ENCODE assay signal across 10 cellular contexts in the genomic region with DNA sequence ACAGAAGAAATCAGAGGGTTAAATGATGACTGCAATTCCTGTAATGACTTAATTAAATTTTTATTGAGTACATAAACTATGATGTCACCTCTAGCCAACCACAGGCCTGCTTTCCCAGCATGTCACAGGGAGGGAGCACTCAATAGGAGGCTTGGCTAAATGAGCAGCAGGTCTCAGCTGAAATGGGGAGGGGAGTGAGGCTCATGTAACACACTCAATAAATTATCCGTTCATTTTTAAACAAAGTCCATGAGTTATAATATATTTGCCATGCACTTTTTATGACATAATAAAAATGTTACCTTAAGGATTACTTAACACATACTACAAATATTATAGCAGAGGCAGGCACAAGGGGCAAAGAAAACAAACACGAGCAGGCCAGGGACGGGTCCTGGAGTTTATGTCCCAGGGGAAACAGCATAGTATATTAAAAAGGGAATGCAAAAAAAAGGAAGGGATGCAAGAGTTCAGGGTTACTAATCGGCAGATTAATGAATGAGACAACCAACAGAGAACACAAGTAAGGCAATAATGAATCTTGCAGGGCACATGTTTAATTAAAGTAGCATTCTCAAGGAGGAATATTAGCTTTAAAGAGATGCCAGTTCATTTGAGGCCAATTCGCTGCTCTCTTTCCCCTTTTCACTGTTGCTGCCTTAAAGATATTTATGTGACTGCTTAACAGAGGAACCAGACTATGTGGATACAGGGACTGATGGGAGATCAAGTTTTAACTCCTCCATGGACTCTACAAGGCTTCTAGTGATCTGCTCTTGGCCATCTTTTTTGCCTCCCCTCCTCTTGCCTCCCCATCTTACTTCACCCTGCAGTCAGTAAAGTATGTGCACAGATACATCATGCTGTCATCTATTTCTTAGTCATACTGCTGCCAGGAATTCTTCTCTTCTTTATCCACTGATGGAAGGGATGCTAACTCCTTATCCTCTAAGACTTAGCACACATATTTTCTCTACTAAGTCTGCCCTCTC. TPM values are rescaled to one million over a fixed set of nuclear protein-coding genes. Genes with fewer than 3 reads are reported as not detected.
DNase-seq lines count a peak whose midpoint lies in the region; ATAC-seq and TF ChIP-seq lines count a peak whose summit lies in the region.
"Had no signal": no experiment of that assay in that cellular context is flagged by ENCODE, and none has a peak within 500 bp of the region (broad histone marks: within the 10 kb centered on the region; RNA-seq: fewer than 3 reads in every experiment).

No MANE protein-coding gene starts in this region.

- H3K4me1 ChIP-seq in CD4-positive, alpha-beta memory T cell (ENCODE audit: insufficient read depth, low read length), result peaks cover 3% of the 10 kb centered on the region

- H3K27ac Mint-ChIP-seq in mesothelial cell of epicardium, result peak overlapping the region; percentile 94
- H3K27ac Mint-ChIP-seq in CD4-positive, alpha-beta memory T cell, result peak overlapping the region in 2 of 7 donors; percentile 8 to 77

- in situ Hi-C loops in brain microvascular endothelial cell (cut with HindIII; ENCODE audit: low pct_ligation_motif_present, low sequenced_read_pairs), result no loop called here

- CTCF ChIA-PET in CD4-positive, alpha-beta memory T cell (lab: Charles Lee; ENCODE audit: partially characterized antibody), result interaction anchor here (2.3 to 2.6 kb wide), 2 partner anchors 15 to 16 kb away, joined by 10 to 12 read pairs; no protein-coding TSS in a partner anchor

- H3K4me1 Mint-ChIP-seq in mesothelial cell of epicardium, result peaks cover 43% of the 10 kb centered on the region
- H3K4me1 Mint-ChIP-seq in CD4-positive, alpha-beta memory T cell, result peaks cover 6 to 22% (median 10%) of the 10 kb centered on the region in 4 donors

- intact Hi-C loops in CD4-positive, alpha-beta memory T cell (cut with micrococcal nuclease), result no loop called here

- H3K27me3 ChIP-seq in brain microvascular endothelial cell (replicated peaks), result no peaks in the 10 kb centered on the region
- H3K27me3 ChIP-seq in CD4-positive, alpha-beta memory T cell (ENCODE audit: insufficient read depth, low read length), result no peaks in the 10 kb centered on the region

- no peaks in the 10 kb centered on the region for H3K9me3 ChIP-seq in CD4-positive, alpha-beta memory T cell (ENCODE audit: control insufficient read depth in 1 of 2, low read length in 2 of 2)

- H3K27me3 Mint-ChIP-seq in mesothelial cell of epicardium (ENCODE audit: low read depth), result no peaks in the 10 kb centered on the region
- H3K27me3 Mint-ChIP-seq in CD4-positive, alpha-beta memory T cell, result no peaks in the 10 kb centered on the region

- H3K4me3 ChIP-seq in brain microvascular endothelial cell (ENCODE audit: low read depth, low read length), result no peak overlapping the region
- H3K4me3 ChIP-seq in CD4-positive, alpha-beta memory T cell (ENCODE audit: low read length in 2 of 2), result no peak overlapping the region

- H3K27ac ChIP-seq in brain microvascular endothelial cell, result peak overlapping the region; percentile 99
- H3K27ac ChIP-seq in CD4-positive, alpha-beta memory T cell (ENCODE audit: low read depth, low read length), result no peak overlapping the region

- DNase-seq in AG08396 (ENCODE audit: low spot score), result peak; percentile 47
- peak; percentile 15 for DNase-seq in LoVo (ENCODE audit: low spot score)
- peak; percentile 69 for DNase-seq in brain microvascular endothelial cell
- no peak for DNase-seq in mesothelial cell of epicardium (ENCODE audit: low spot score in 2 of 2, unreplicated experiment in 2 of 2)
- no peak for DNase-seq in germinal center (ENCODE audit: low spot score)
- no peak for DNase-seq in CD4-positive, alpha-beta memory T cell
- no peak for DNase-seq in NCI-H2227 treated with DMSO at 0.1 percent for 48 hours (lab: John Stamatoyannopoulos, UW)

- H3K9me3 Mint-ChIP-seq in mesothelial cell of epicardium, result no peaks in the 10 kb centered on the region
- H3K9me3 Mint-ChIP-seq in CD4-positive, alpha-beta memory T cell, result peaks cover 0 to 1% (median 0%) of the 10 kb centered on the region in 8 donors
- H3K9me3 Mint-ChIP-seq: T-helper 1 cell treated with Interleukin-12 subunit alpha and Interleukin-12 subunit beta and Interleukin-4 antibody, amounts not matched to agents 30 μg/mL and 1 μg/mL, for 36 hours had no signal

- no peak for ATAC-seq in HG03521 (IDR thresholded peaks at IDR 0.05; ENCODE audit: unreplicated experiment)

- H3K36me3 ChIP-seq in brain microvascular endothelial cell (replicated peaks), result no peaks in the 10 kb centered on the region
- no peaks in the 10 kb centered on the region for H3K36me3 ChIP-seq in CD4-positive, alpha-beta memory T cell (ENCODE audit: insufficient read depth, low read length)

- no peak overlapping the region for H3K4me3 Mint-ChIP-seq in mesothelial cell of epicardium
- no peak overlapping the region for H3K4me3 Mint-ChIP-seq in CD4-positive, alpha-beta memory T cell
- H3K4me3 Mint-ChIP-seq: T-helper 1 cell treated with Interleukin-12 subunit alpha and Interleukin-12 subunit beta and Interleukin-4 antibody, amounts not matched to agents 30 μg/mL and 1 μg/mL, for 36 hours had no signal

- TF ChIP-seq CTCF in brain microvascular endothelial cell (IDR thresholded peaks at IDR 0.05; ENCODE audit: low read depth, low read length, missing control alignments), result no peak
- no peak for TF ChIP-seq CTCF in mesothelial cell of epicardium (IDR thresholded peaks at IDR 0.05; ENCODE audit: unreplicated experiment)

- POLR2A ChIA-PET in CD4-positive, alpha-beta memory T cell (lab: Charles Lee; ENCODE audit: partially characterized antibody), result no interaction called here

- peaks cover 3% of the 10 kb centered on the region for H3K36me3 Mint-ChIP-seq in mesothelial cell of epicardium
- H3K36me3 Mint-ChIP-seq in CD4-positive, alpha-beta memory T cell, result peaks cover 7 to 9% of the 10 kb centered on the region in 2 donors

RNA-seq across cellular contexts. Expression of a gene that starts 27.3 kb away (rescaled TPM):
- 0.07 TPM in 1 of 3 replicates, not detected in the others for total RNA-seq in mesothelial cell of epicardium
- not detected for total RNA-seq in CD4-positive, alpha-beta memory T cell
- not detected for polyA plus RNA-seq in CD4-positive, alpha-beta memory T cell
- total RNA-seq: posterior vena cava had no signal

RNA-seq across cellular contexts. Expression of a gene that starts 34.9 kb away (rescaled TPM):
- total RNA-seq in mesothelial cell of epicardium, result 104 to 107 TPM (median 106 TPM) in 3 replicates
- 10 to 100 TPM; 44.0 to 52.3 TPM for total RNA-seq in CD4-positive, alpha-beta memory T cell
- 100 to 1,000 TPM; 148 to 189 TPM for polyA plus RNA-seq in CD4-positive, alpha-beta memory T cell

RNA-seq across cellular contexts. Expression of a gene that starts 41.6 kb away (rescaled TPM):
- 61.4 to 71.9 TPM (median 66.1 TPM) in 3 replicates for total RNA-seq in mesothelial cell of epicardium
- 10 to 100 TPM; 76.6 to 91.6 TPM for total RNA-seq in CD4-positive, alpha-beta memory T cell
- polyA plus RNA-seq in CD4-positive, alpha-beta memory T cell, result 10 to 100 TPM in 1 of 2 donors, 1 to 10 TPM in 1; 4.4 to 17.4 TPM

Comparison
In these comparisons a context has a peak if more than half of its experiments do, and no peak if none do; other contexts are left out.
1. DNase-seq: peak in AG08396 (single experiment), LoVo (single experiment) and brain microvascular endothelial cell (single experiment); none in mesothelial cell of epicardium (0 of 2), germinal center (single experiment), CD4-positive, alpha-beta memory T cell (0 of 5) and NCI-H2227 treated with DMSO at 0.1 percent for 48 hours (single experiment).